In genomic region chr6:152207915-152208714, GRCh38 we compare ENCODE assay signal across 29 cellular contexts.
A peak's percentile ranks its signal among the peaks of the same experiment; 100 is the strongest.
DNase-seq lines count a peak whose midpoint lies in the region; ATAC-seq and TF ChIP-seq lines count a peak whose summit lies in the region.
"Had no signal": no experiment of that assay in that cellular context is flagged by ENCODE, and none has a peak within 500 bp of the region (broad histone marks: within the 10 kb centered on the region; RNA-seq: fewer than 3 reads in every experiment).

No MANE protein-coding gene starts in this region.

- no peak overlapping the region for H2BK15ac ChIP-seq in mesenchymal stem cell (ENCODE audit: low read depth, poor library complexity, severe bottlenecking)

- no peak overlapping the region for H3K27ac ChIP-seq in mesenchymal stem cell (ENCODE audit: low read length, poor library complexity, severe bottlenecking)
- H3K27ac ChIP-seq in naive thymus-derived CD4-positive, alpha-beta T cell (ENCODE audit: low read depth, low read length) = no peak overlapping the region
- H3K27ac ChIP-seq in heart right ventricle = no peak overlapping the region
- H3K27ac ChIP-seq: esophagus squamous epithelium, gastrocnemius medialis, SK-N-MC, upper lobe of left lung had no signal

- peak overlapping the region; percentile 69 for H4K8ac ChIP-seq in mesenchymal stem cell (ENCODE audit: low read length)

- H3K4me3 Mint-ChIP-seq in naive thymus-derived CD4-positive, alpha-beta T cell = no peak overlapping the region
- H3K4me3 Mint-ChIP-seq: CD8-positive, alpha-beta memory T cell; natural killer cell treated with Interleukin-12 subunit alpha and Interleukin-12 subunit beta and Interleukin-15 and Interleukin-18, amount 100 ng/mL, for 72 hours had no signal

- no peaks in the 10 kb centered on the region for H3K27me3 Mint-ChIP-seq in naive thymus-derived CD4-positive, alpha-beta T cell
- H3K27me3 Mint-ChIP-seq: natural killer cell treated with Interleukin-12 subunit alpha and Interleukin-12 subunit beta and Interleukin-15 and Interleukin-18, amount 100 ng/mL, for 72 hours had no signal

- no peak overlapping the region for H2BK12ac ChIP-seq in mesenchymal stem cell (ENCODE audit: low read length in 2 of 2)

- no peak overlapping the region for H3K4me2 ChIP-seq in mesenchymal stem cell (ENCODE audit: low read length, poor library complexity, severe bottlenecking)
- H3K4me2 ChIP-seq: smooth muscle cell had no signal

- H2BK5ac ChIP-seq in mesenchymal stem cell (ENCODE audit: low read depth, low read length, poor library complexity, severe bottlenecking) = no peak overlapping the region

- H3K79me1 ChIP-seq in mesenchymal stem cell (replicated peaks; ENCODE audit: low read length, poor library complexity, severe bottlenecking) = no peaks in the 10 kb centered on the region

- no peak for TF ChIP-seq CTCF in heart right ventricle (IDR thresholded peaks at IDR 0.05)
- TF ChIP-seq CTCF in foreskin fibroblast (IDR thresholded peaks at IDR 0.05; ENCODE audit: low read depth, low read length) = no peak

- no peak overlapping the region for H4K91ac ChIP-seq in mesenchymal stem cell (ENCODE audit: low read length)

- H3K4me1 ChIP-seq in mesenchymal stem cell (ENCODE audit: control insufficient read depth, insufficient read depth, low read depth, low read length) = no peaks in the 10 kb centered on the region
- H3K4me1 ChIP-seq in naive thymus-derived CD4-positive, alpha-beta T cell (ENCODE audit: control insufficient read depth in 2 of 2, insufficient read depth in 2 of 2, low read length in 2 of 2) = no peaks in the 10 kb centered on the region
- no peaks in the 10 kb centered on the region for H3K4me1 ChIP-seq in heart right ventricle
- H3K4me1 ChIP-seq: esophagus squamous epithelium, gastrocnemius medialis, upper lobe of left lung had no signal

- peaks cover 24 to 93% of the 10 kb centered on the region in 2 experiments for H3K36me3 ChIP-seq in mesenchymal stem cell (ENCODE audit: control insufficient read depth in 1 of 2, insufficient read depth in 2 of 2, low read depth in 1 of 2, low read length in 2 of 2)
- H3K36me3 ChIP-seq in naive thymus-derived CD4-positive, alpha-beta T cell (ENCODE audit: control insufficient read depth in 2 of 3, insufficient read depth in 3 of 3, low read length in 3 of 3) = peaks cover 5 to 52% (median 17%) of the 10 kb centered on the region in 3 experiments
- peaks cover 0 to 100% (median 77%) of the 10 kb centered on the region in 9 donors for H3K36me3 ChIP-seq in heart right ventricle

- H3K23ac ChIP-seq in mesenchymal stem cell (ENCODE audit: low read length in 2 of 2) = no peak overlapping the region

- no peak for ATAC-seq in naive thymus-derived CD4-positive, alpha-beta T cell
- ATAC-seq in heart right ventricle = no peak
- ATAC-seq: gastrocnemius medialis; left ventricle myocardium superior; natural killer cell treated with Interleukin-12 subunit alpha and Interleukin-12 subunit beta and Interleukin-15 and Interleukin-18, amount 100 ng/mL, for 72 hours had no signal

- no peak overlapping the region for H2AFZ ChIP-seq in mesenchymal stem cell (ENCODE audit: low read depth, low read length)

- CTCF ChIA-PET in naive thymus-derived CD4-positive, alpha-beta T cell (lab: Charles Lee) = interaction anchor here (0.7 to 1.1 kb wide), 2 partner anchors 26 to 38 kb away, joined by 3 read pairs; no protein-coding TSS in a partner anchor

- H3K14ac ChIP-seq in mesenchymal stem cell (ENCODE audit: low read length in 2 of 2) = no peak overlapping the region

- intact Hi-C loops in naive thymus-derived CD4-positive, alpha-beta T cell (cut with micrococcal nuclease) = loop anchor here (2.0 kb wide), 3 partner anchors 23 to 149 kb away; no protein-coding TSS in a partner anchor
- intact Hi-C loops in heart right ventricle (cut with DNase I) = loop anchor here in 2 of 10 donors (5.0 to 10.0 kb wide), 2 partner anchors 59 to 147 kb away; no protein-coding TSS in a partner anchor

- POLR2A ChIA-PET in naive thymus-derived CD4-positive, alpha-beta T cell (lab: Charles Lee) = interaction anchor here (2.7 kb wide), 1 partner anchor 23 kb away, joined by 15 read pairs; no protein-coding TSS in a partner anchor

- no peak overlapping the region for H3K27ac Mint-ChIP-seq in naive thymus-derived CD4-positive, alpha-beta T cell

- H3K9ac ChIP-seq in mesenchymal stem cell (ENCODE audit: low read length) = no peak overlapping the region

- WGBS in mesenchymal stem cell = 99% methylated on average over 10 of the region's 12 CpGs
- WGBS in heart right ventricle, 2 donors = 93 to 94% methylated on average over 12 of the region's 12 CpGs

- no peak overlapping the region for H2BK120ac ChIP-seq in mesenchymal stem cell (ENCODE audit: low read depth, low read length)

- H2AK5ac ChIP-seq in mesenchymal stem cell (ENCODE audit: low read length, severe bottlenecking) = no peak overlapping the region

- peaks cover 24 to 69% (median 52%) of the 10 kb centered on the region in 5 donors for H3K36me3 Mint-ChIP-seq in naive thymus-derived CD4-positive, alpha-beta T cell

- H3K9me3 Mint-ChIP-seq in naive thymus-derived CD4-positive, alpha-beta T cell = no peaks in the 10 kb centered on the region
- H3K9me3 Mint-ChIP-seq: CD8-positive, alpha-beta memory T cell; natural killer cell treated with Interleukin-12 subunit alpha and Interleukin-12 subunit beta and Interleukin-15 and Interleukin-18, amount 100 ng/mL, for 72 hours had no signal

- peaks cover 0 to 12% (median 7%) of the 10 kb centered on the region in 7 donors for H3K4me1 Mint-ChIP-seq in naive thymus-derived CD4-positive, alpha-beta T cell

- DNase-seq in NCI-H1105 (lab: John Stamatoyannopoulos, UW) (peak; percentile 4), NCI-H1105 treated with DMSO at 0.1 percent for 48 hours (lab: John Stamatoyannopoulos, UW) (no peak), NCI-H146 treated with DMSO at 0.1 percent for 48 hours (lab: John Stamatoyannopoulos, UW; ENCODE audit: unreplicated experiment) (peak; percentile 100), NCI-H748 treated with DMSO at 0.1 percent for 48 hours (lab: John Stamatoyannopoulos, UW) (peak; percentile 80), mesenchymal stem cell (no peak), heart right ventricle (no peak), foreskin fibroblast (no peak)
- DNase-seq in naive thymus-derived CD4-positive, alpha-beta T cell = no peak
- DNase-seq: 8988T; activated CD4-positive, alpha-beta T cell treated with anti-CD3 and anti-CD28 coated beads for 4 hours; activated naive CD4-positive, alpha-beta T cell; activated T-cell treated with anti-CD3 and anti-CD28 coated beads, Interleukin-2, amount 50 U/mL, for 48 hours; AML-193; amniotic stem cell; CD8-positive, alpha-beta memory T cell; cortex of kidney; DMS79 treated with DMSO at 0.1 percent for 48 hours; esophagus squamous epithelium; gastrocnemius medialis; H7; left ventricle myocardium superior; midbrain; NCI-H2227 treated with DMSO at 0.1 percent for 48 hours; retina; stimulated activated CD4-positive, alpha-beta T cell treated with anti-CD3 and anti-CD28 coated beads, Interleukin-2, amount 100 ng/mL, for 24 hours; upper lobe of left lung had no signal

- no peak overlapping the region for H3K18ac ChIP-seq in mesenchymal stem cell (ENCODE audit: low read depth in 1 of 2, low read length in 2 of 2)

- H3K27me3 ChIP-seq in mesenchymal stem cell (ENCODE audit: control insufficient read depth in 1 of 2, insufficient read depth in 1 of 2, low read length in 2 of 2) (no peaks in the 10 kb centered on the region), heart right ventricle (no peaks in the 10 kb centered on the region)
- no peaks in the 10 kb centered on the region for H3K27me3 ChIP-seq in naive thymus-derived CD4-positive, alpha-beta T cell (ENCODE audit: control insufficient read depth in 2 of 2, insufficient read depth in 2 of 2, low read length in 2 of 2)
- H3K27me3 ChIP-seq: esophagus squamous epithelium, gastrocnemius medialis, upper lobe of left lung had no signal

- H3K4me3 ChIP-seq in mesenchymal stem cell (ENCODE audit: insufficient read depth in 1 of 2, low read depth in 1 of 2, low read length in 2 of 2) = no peak overlapping the region
- no peak overlapping the region for H3K4me3 ChIP-seq in naive thymus-derived CD4-positive, alpha-beta T cell (ENCODE audit: low read length)
- H3K4me3 ChIP-seq in heart right ventricle = no peak overlapping the region
- no peak overlapping the region for H3K4me3 ChIP-seq in foreskin fibroblast (ENCODE audit: low read depth in 1 of 2, low read length in 2 of 2)
- H3K4me3 ChIP-seq: esophagus squamous epithelium, gastrocnemius medialis, SK-N-MC, smooth muscle cell, upper lobe of left lung had no signal

- no peak overlapping the region for H3K4ac ChIP-seq in mesenchymal stem cell (ENCODE audit: low read depth in 1 of 2, low read length in 2 of 2)

- H3K9me3 ChIP-seq in mesenchymal stem cell (ENCODE audit: control insufficient read depth, low read length) (no peaks in the 10 kb centered on the region), heart right ventricle (no peaks in the 10 kb centered on the region)
- H3K9me3 ChIP-seq in naive thymus-derived CD4-positive, alpha-beta T cell (ENCODE audit: control insufficient read depth in 2 of 3, low read length in 3 of 3) = no peaks in the 10 kb centered on the region
- H3K9me3 ChIP-seq: esophagus squamous epithelium, gastrocnemius medialis, upper lobe of left lung had no signal

Comparison
In these comparisons a context has a peak if more than half of its experiments do, and no peak if none do; other contexts are left out.
1. DNase-seq: peak in NCI-H1105 (single experiment), NCI-H146 treated with DMSO at 0.1 percent for 48 hours (single experiment) and NCI-H748 treated with DMSO at 0.1 percent for 48 hours (single experiment); none in NCI-H1105 treated with DMSO at 0.1 percent for 48 hours (single experiment), mesenchymal stem cell (single experiment), naive thymus-derived CD4-positive, alpha-beta T cell (0 of 9), heart right ventricle (0 of 2) and foreskin fibroblast (0 of 2).